ENCODE assay signal across 32 cellular contexts in the genomic region with DNA sequence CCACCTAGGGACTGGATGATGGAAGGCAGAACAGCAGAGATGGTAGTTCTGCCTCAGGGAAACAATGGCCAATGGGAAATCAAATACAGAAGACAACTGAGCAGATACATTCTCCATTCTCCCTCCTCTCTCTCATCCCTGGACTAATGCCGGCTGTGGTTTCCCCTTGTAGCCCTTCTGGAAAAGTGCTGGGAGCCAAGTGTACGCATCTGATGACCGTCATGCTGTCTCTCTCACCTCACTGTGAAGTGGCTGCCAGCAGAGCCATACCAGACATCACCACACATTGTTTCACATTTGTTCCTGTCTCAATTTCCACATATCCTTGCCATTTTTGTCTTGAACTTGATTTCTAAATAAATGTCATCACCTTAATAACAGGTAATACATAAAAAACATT. TPM values are rescaled to one million over a fixed set of nuclear protein-coding genes. Genes with fewer than 3 reads are reported as not detected.
"Had no signal": no experiment of that assay in that cellular context is flagged by ENCODE, and none has a peak within 500 bp of the region (broad histone marks: within the 10 kb centered on the region; RNA-seq: fewer than 3 reads in every experiment).

No MANE protein-coding gene starts in this region.

- H3K9me3 ChIP-seq: adrenal gland, body of pancreas, breast epithelium, Peyer's patch, SJCRH30, SK-N-SH had no signal

- FAIRE-seq: astrocyte had no signal

- H3K9ac ChIP-seq: SK-N-SH had no signal

- H3K36me3 ChIP-seq: adrenal gland, breast epithelium, Peyer's patch, SJCRH30 had no signal

- H3K27ac ChIP-seq: adrenal gland, body of pancreas, breast epithelium, Peyer's patch, RWPE1, SJCRH30 had no signal

- ATAC-seq: activated T-cell treated with anti-CD3 and anti-CD28 coated beads, Interleukin-2, amount 50 U/mL, for 4 hours; body of pancreas; PC-3 had no signal

- H3K4me3 ChIP-seq: adrenal gland, body of pancreas, breast epithelium, Peyer's patch, SJCRH30 had no signal

- H3K4me2 ChIP-seq: SK-N-SH had no signal

- H3K4me1 ChIP-seq: body of pancreas, breast epithelium, Peyer's patch, SJCRH30 had no signal

- DNase-seq: activated CD4-positive, alpha-beta memory T cell treated with anti-CD3 and anti-CD28 coated beads for 36 hours; activated CD4-positive, alpha-beta T cell treated with anti-CD3 and anti-CD28 coated beads for 4 hours; activated CD4-positive, alpha-beta T cell treated with anti-CD3 and anti-CD28 coated beads, Interleukin-2, amount 50 U/mL, for 1 hour; activated CD4-positive, CD25-positive, alpha-beta regulatory T cell treated with anti-CD3 and anti-CD28 coated beads, Interleukin-2, amount 50 U/mL, for 72 hours; activated CD8-positive, alpha-beta memory T cell treated with anti-CD3 and anti-CD28 coated beads, Interleukin-2, amount 50 U/mL, for 4 hours; activated gamma-delta T cell treated with Interleukin-2 at 50 U/mL for 16 hours; activated naive CD4-positive, alpha-beta T cell treated with anti-CD3 and anti-CD28 coated beads for 36 hours; activated T-cell treated with anti-CD3 and anti-CD28 coated beads for 4 hours; activated T-cell treated with anti-CD3 and anti-CD28 coated beads, Interleukin-2, amount 50 U/mL, for 4 hours; adrenal gland; body of pancreas; caudate nucleus; KG1; MM.1S; MV-4-11; NCI-H1092; NCI-H1436 treated with DMSO at 0.1 percent for 48 hours; NCI-H1694 treated with DMSO at 0.1 percent for 48 hours; NCI-H2029; NCI-H2171; NCI-H510A; NCI-H526; NCI-H748 treated with DMSO at 0.1 percent for 48 hours; NK-92 treated with Interleukin-12 subunit alpha and Interleukin-12 subunit beta, amount 100 ng/mL, for 24 hours; PC-3; Peyer's patch; SHP77; SJCRH30; SK-N-SH had no signal

- H3K27me3 ChIP-seq: adrenal gland, body of pancreas, breast epithelium, Peyer's patch, SJCRH30 had no signal

RNA-seq across cellular contexts. Expression of gene TAS2R43, which starts 33.1 kb away (rescaled TPM):
- total RNA-seq: PC-3 had no signal
- polyA plus RNA-seq: adrenal gland, SK-N-SH had no signal

RNA-seq across cellular contexts. Expression of gene TAS2R19, which starts 36.6 kb away (rescaled TPM):
- total RNA-seq: PC-3 had no signal
